2 cellular contexts compared by ENCODE assay signal in genomic region chr2:158487419-158487818, GRCh38.
A peak's percentile ranks its signal among the peaks of the same experiment; 100 is the strongest.
TF ChIP-seq lines count a peak whose summit lies in the region.

No MANE protein-coding gene starts in this region.

TF ChIP-seq in A549, 52 proteins besides CTCF, POLR2A, EP300 and RAD21:
- TF ChIP-seq CHD2 (IDR thresholded peaks at IDR 0.05; ENCODE audit: low read length, partially characterized antibody) (no peak), MYC (IDR thresholded peaks at IDR 0.05; ENCODE audit: borderline replicate concordance, low read length) (no peak), ZFP36 (IDR thresholded peaks at IDR 0.05; ENCODE audit: borderline replicate concordance, partially characterized antibody) (no peak), NPAS2 (CRISPR knock-in tag; IDR thresholded peaks at IDR 0.05; ENCODE audit: borderline replicate concordance) (no peak), ESRRA (IDR thresholded peaks at IDR 0.05; ENCODE audit: borderline replicate concordance, low read length) (no peak), ELK1 (IDR thresholded peaks at IDR 0.05; ENCODE audit: low read depth, low read length) (no peak), CHD4 (IDR thresholded peaks at IDR 0.05; ENCODE audit: borderline replicate concordance) (no peak), RCOR1 (IDR thresholded peaks at IDR 0.05; ENCODE audit: low read depth, low read length) (no peak), E2F6 (IDR thresholded peaks at IDR 0.05; ENCODE audit: borderline replicate concordance, low read depth) (no peak), ZNF302 (CRISPR knock-in tag; IDR thresholded peaks at IDR 0.05) (no peak), GATA3 (IDR thresholded peaks at IDR 0.05; ENCODE audit: borderline replicate concordance) (no peak)

TF ChIP-seq in IMR-90, 13 proteins besides CTCF, POLR2A, EP300 and RAD21:
- TF ChIP-seq RFX5 (IDR thresholded peaks at IDR 0.05; ENCODE audit: low read depth, low read length) (peak; percentile 93), MAFK (IDR thresholded peaks at IDR 0.05; ENCODE audit: low read depth, low read length) (peak; percentile 73), NFE2L2 (IDR thresholded peaks at IDR 0.05; ENCODE audit: low read depth, low read length) (no peak)
